ENCODE assay signal across 24 cellular contexts in genomic region chr12:12217018-12217359, GRCh38. TPM values are rescaled to one million over a fixed set of nuclear protein-coding genes. Genes with fewer than 3 reads are reported as not detected.
DNase-seq lines count a peak whose midpoint lies in the region; ATAC-seq and TF ChIP-seq lines count a peak whose summit lies in the region.
"Had no signal": no experiment of that assay in that cellular context is flagged by ENCODE, and none has a peak within 500 bp of the region (broad histone marks: within the 10 kb centered on the region; RNA-seq: fewer than 3 reads in every experiment).

No MANE protein-coding gene starts in this region.

- H3K27me3 ChIP-seq in CD8-positive, alpha-beta memory T cell (ENCODE audit: insufficient read depth, low read length, poor library complexity, severe bottlenecking), result peaks cover 7% of the 10 kb centered on the region
- H3K27me3 ChIP-seq in uterus (no peaks in the 10 kb centered on the region), Karpas-422 (ENCODE audit: low read length) (no peaks in the 10 kb centered on the region)
- H3K27me3 ChIP-seq: BE2C, hepatocyte, sigmoid colon, stomach, tibial artery had no signal

- no peak overlapping the region for H2AFZ ChIP-seq in Karpas-422 (ENCODE audit: low read length)
- H2AFZ ChIP-seq: hepatocyte had no signal

- peaks cover 0 to 2% (median 0%) of the 10 kb centered on the region in 5 donors for H3K9me3 Mint-ChIP-seq in CD8-positive, alpha-beta memory T cell
- H3K9me3 Mint-ChIP-seq in chondrocyte (ENCODE audit: low read depth) (peaks cover 2% of the 10 kb centered on the region), nephron progenitor cell (peaks cover 41% of the 10 kb centered on the region)

- H3K4me1 ChIP-seq in CD8-positive, alpha-beta memory T cell (ENCODE audit: insufficient read depth, low read length), result no peaks in the 10 kb centered on the region
- H3K4me1 ChIP-seq in uterus (peaks cover 0 to 5% of the 10 kb centered on the region in 2 donors), Karpas-422 (ENCODE audit: low read length) (peaks cover 4% of the 10 kb centered on the region; the same call in 1 of the 2 replicates)

- no peaks in the 10 kb centered on the region for H3K9me3 ChIP-seq in CD8-positive, alpha-beta memory T cell (ENCODE audit: low read length)
- H3K9me3 ChIP-seq in uterus, result no peaks in the 10 kb centered on the region
- H3K9me3 ChIP-seq in Karpas-422 (ENCODE audit: low read length), result no peaks in the 10 kb centered on the region
- H3K9me3 ChIP-seq: BE2C, left ventricle myocardium inferior, sigmoid colon, stomach, tibial artery had no signal

- H3K4me3 Mint-ChIP-seq in CD8-positive, alpha-beta memory T cell, result no peak overlapping the region
- H3K4me3 Mint-ChIP-seq in chondrocyte (ENCODE audit: unreplicated experiment), result no peak overlapping the region
- H3K4me3 Mint-ChIP-seq in nephron progenitor cell, result no peak overlapping the region
- H3K4me3 Mint-ChIP-seq: brain, immature natural killer cell had no signal

- TF ChIP-seq CTCF in chondrocyte (IDR thresholded peaks at IDR 0.05) (no peak), nephron progenitor cell (IDR thresholded peaks at IDR 0.05) (no peak), uterus (IDR thresholded peaks at IDR 0.05) (no peak)

- no peaks in the 10 kb centered on the region for H3K36me3 Mint-ChIP-seq in CD8-positive, alpha-beta memory T cell
- H3K36me3 Mint-ChIP-seq in chondrocyte (ENCODE audit: low read depth) (peaks cover 2% of the 10 kb centered on the region), nephron progenitor cell (ENCODE audit: low read depth) (peaks cover 49% of the 10 kb centered on the region)

- intact Hi-C loops in uterus (cut with DNase I; ENCODE audit: low total_unique reads), result no loop called here

- H3K4me3 ChIP-seq in CD8-positive, alpha-beta memory T cell (ENCODE audit: low read length), result no peak overlapping the region
- H3K4me3 ChIP-seq in uterus (no peak overlapping the region), Karpas-422 (ENCODE audit: low read length) (no peak overlapping the region)
- H3K4me3 ChIP-seq: hepatocyte, left ventricle myocardium inferior, sigmoid colon, stomach, tibial artery had no signal

- peaks cover 34 to 67% of the 10 kb centered on the region in 2 donors for H3K27me3 Mint-ChIP-seq in CD8-positive, alpha-beta memory T cell
- H3K27me3 Mint-ChIP-seq in chondrocyte (ENCODE audit: low read depth) (no peaks in the 10 kb centered on the region), nephron progenitor cell (ENCODE audit: low read depth, poor library complexity) (no peaks in the 10 kb centered on the region)
- H3K27me3 Mint-ChIP-seq: brain had no signal

- no peak for TF ChIP-seq POLR2A in uterus (IDR thresholded peaks at IDR 0.05)

- CTCF ChIA-PET in CD8-positive, alpha-beta memory T cell (lab: Charles Lee), result no interaction called here

- H3K4me1 Mint-ChIP-seq in CD8-positive, alpha-beta memory T cell, result no peaks in the 10 kb centered on the region
- peaks cover 57% of the 10 kb centered on the region for H3K4me1 Mint-ChIP-seq in chondrocyte (ENCODE audit: low read depth)
- peaks cover 45% of the 10 kb centered on the region for H3K4me1 Mint-ChIP-seq in nephron progenitor cell
- H3K4me1 Mint-ChIP-seq: immature natural killer cell had no signal

- H3K79me2 ChIP-seq in Karpas-422 (ENCODE audit: low read length), result no peaks in the 10 kb centered on the region

- no peaks in the 10 kb centered on the region for H3K36me3 ChIP-seq in CD8-positive, alpha-beta memory T cell (ENCODE audit: insufficient read depth, low read length)
- H3K36me3 ChIP-seq in uterus, result no peaks in the 10 kb centered on the region
- no peaks in the 10 kb centered on the region for H3K36me3 ChIP-seq in Karpas-422 (ENCODE audit: insufficient read depth, low read length)
- H3K36me3 ChIP-seq: BE2C, left ventricle myocardium inferior, sigmoid colon, stomach, tibial artery had no signal

- POLR2A ChIA-PET in CD8-positive, alpha-beta memory T cell (lab: Charles Lee), result no interaction called here

- H3K4me2 ChIP-seq in Karpas-422 (ENCODE audit: low read depth, low read length, poor library complexity, severe bottlenecking), result no peak overlapping the region
- H3K4me2 ChIP-seq: hepatocyte had no signal

- H3K9ac ChIP-seq in Karpas-422 (ENCODE audit: low read length), result no peak overlapping the region

- H3K27ac ChIP-seq in CD8-positive, alpha-beta memory T cell (ENCODE audit: low read depth, low read length), result peak overlapping the region; percentile 33
- H3K27ac ChIP-seq in uterus (peak overlapping the region in 1 of 2 donors; percentile 16), Karpas-422 (ENCODE audit: low read length) (no peak overlapping the region)
- H3K27ac ChIP-seq: hepatocyte, left ventricle myocardium inferior, sigmoid colon, tibial artery had no signal

- H3K27ac Mint-ChIP-seq in CD8-positive, alpha-beta memory T cell, result no peak overlapping the region
- H3K27ac Mint-ChIP-seq in chondrocyte (ENCODE audit: unreplicated experiment), result peak overlapping the region; percentile 60
- peak overlapping the region; percentile 89 for H3K27ac Mint-ChIP-seq in nephron progenitor cell
- H3K27ac Mint-ChIP-seq: immature natural killer cell had no signal

- H4K20me1 ChIP-seq in Karpas-422 (ENCODE audit: insufficient read depth, low read depth, low read length), result peaks cover 29% of the 10 kb centered on the region

- DNase-seq in CD8-positive, alpha-beta memory T cell, result no peak
- DNase-seq in HT-29 (ENCODE audit: low spot score), result peak; percentile 12
- DNase-seq in chondrocyte (ENCODE audit: low spot score), result no peak
- no peak for DNase-seq in nephron progenitor cell
- no peak for DNase-seq in uterus
- no peak for DNase-seq in stimulated activated CD4-positive, alpha-beta T cell treated with anti-CD3 and anti-CD28 coated beads, Interleukin-4, amount 100 ng/mL, for 1 hour
- no peak for DNase-seq in Karpas-422
- DNase-seq: activated CD4-positive, alpha-beta T cell treated with anti-CD3 and anti-CD28 coated beads for 4 hours; activated naive CD4-positive, alpha-beta T cell; activated T-cell treated with anti-CD3 and anti-CD28 coated beads, Interleukin-2, amount 50 U/mL, for 48 hours; BE2C; effector CD8-positive, alpha-beta T cell; immature natural killer cell; left ventricle myocardium inferior; NCI-H146; NCI-H510A treated with DMSO at 0.1 percent for 48 hours; posterior cingulate gyrus; sigmoid colon; stomach; tibial artery had no signal

- no peaks in the 10 kb centered on the region; the same call in 1 of the 2 replicates for H3K9me2 ChIP-seq in Karpas-422 (replicated peaks; ENCODE audit: insufficient read depth, low read length)

- ATAC-seq in activated CD4-positive, CD25-positive, alpha-beta regulatory T cell treated with anti-CD3 and anti-CD28 coated beads, Interleukin-2, amount 50 U/mL, for 24 hours, result no peak
- ATAC-seq: esophagus mucosa had no signal

RNA-seq across cellular contexts. Expression of gene LRP6, which starts 49.9 kb away (rescaled TPM):
- 1 to 10 TPM in 1 of 2 experiments, under 1 TPM in 1; 0.94 to 2.4 TPM for total RNA-seq in CD8-positive, alpha-beta memory T cell
- polyA plus RNA-seq in CD8-positive, alpha-beta memory T cell, result 0.12 TPM
- 28.7 and 32.2 TPM in 2 replicates for total RNA-seq in HT-29 (2014; rRNA removed; shearing (Covaris generic))
- total RNA-seq in chondrocyte (39.0 to 41.4 TPM (median 40.2 TPM) in 3 replicates), uterus (100 to 1,000 TPM in 1 of 4 donors, 10 to 100 TPM in 3; 18.7 to 141 (median 50.1) TPM)
- 6.7 and 12.5 TPM in 2 replicates for total RNA-seq in Karpas-422 (2014; rRNA removed; shearing (Covaris generic); ENCODE audit: low replicate concordance)
- polyA plus RNA-seq: immature natural killer cell had no signal

Comparison
In these comparisons a context has a peak if more than half of its experiments do, and no peak if none do; other contexts are left out.
1. H3K27ac Mint-ChIP-seq: peak in chondrocyte (single experiment) and nephron progenitor cell (single experiment); none in CD8-positive, alpha-beta memory T cell (0 of 8).